Comparison of ENCODE assay signal across 9 cellular contexts in the genomic region with DNA sequence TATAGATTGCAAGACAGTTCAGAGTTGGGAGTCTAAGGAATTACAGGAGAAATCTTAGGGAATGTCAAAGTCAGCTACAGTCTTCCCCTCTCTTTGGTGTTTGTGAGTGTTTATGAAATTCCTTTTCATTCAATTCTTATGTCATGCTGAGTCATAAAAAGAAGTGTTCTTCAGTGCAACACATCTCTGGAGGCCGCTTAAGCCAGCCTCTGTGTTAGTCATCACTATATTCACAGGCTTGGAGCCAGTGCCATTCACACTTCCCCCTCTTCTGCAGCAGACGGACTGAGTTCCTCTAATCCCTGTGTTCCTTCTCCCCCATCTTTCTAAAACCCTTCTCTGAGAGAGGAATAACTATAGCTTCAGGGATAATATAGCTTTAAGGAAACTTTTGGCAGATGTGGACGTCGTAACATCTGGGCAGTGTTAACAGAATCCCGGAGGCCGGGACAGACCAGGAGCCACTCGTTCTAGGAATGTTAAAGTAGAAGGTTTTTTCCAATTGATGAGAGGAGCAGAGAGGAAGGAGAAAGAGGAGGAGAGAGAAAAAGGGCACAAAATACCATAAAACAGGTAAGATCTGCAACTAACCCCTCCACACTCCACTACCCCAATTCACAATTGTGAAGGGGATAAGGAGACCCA. TPM values are rescaled to one million over a fixed set of nuclear protein-coding genes. Genes with fewer than 3 reads are reported as not detected.
DNase-seq lines count a peak whose midpoint lies in the region; ATAC-seq and TF ChIP-seq lines count a peak whose summit lies in the region.
"Had no signal": no experiment of that assay in that cellular context is flagged by ENCODE, and none has a peak within 500 bp of the region (broad histone marks: within the 10 kb centered on the region; RNA-seq: fewer than 3 reads in every experiment).

A gene with protein sequence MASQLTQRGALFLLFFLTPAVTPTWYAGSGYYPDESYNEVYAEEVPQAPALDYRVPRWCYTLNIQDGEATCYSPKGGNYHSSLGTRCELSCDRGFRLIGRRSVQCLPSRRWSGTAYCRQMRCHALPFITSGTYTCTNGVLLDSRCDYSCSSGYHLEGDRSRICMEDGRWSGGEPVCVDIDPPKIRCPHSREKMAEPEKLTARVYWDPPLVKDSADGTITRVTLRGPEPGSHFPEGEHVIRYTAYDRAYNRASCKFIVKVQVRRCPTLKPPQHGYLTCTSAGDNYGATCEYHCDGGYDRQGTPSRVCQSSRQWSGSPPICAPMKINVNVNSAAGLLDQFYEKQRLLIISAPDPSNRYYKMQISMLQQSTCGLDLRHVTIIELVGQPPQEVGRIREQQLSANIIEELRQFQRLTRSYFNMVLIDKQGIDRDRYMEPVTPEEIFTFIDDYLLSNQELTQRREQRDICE (plus strand): TSS at position 257 of the 645 bp plus-strand sequence. CDS start 2,124 bp downstream, outside the sequence.

- no peaks in the 10 kb centered on the region for H3K4me1 ChIP-seq in Panc1 (ENCODE audit: control insufficient read depth, insufficient read depth, low read length)
- no peaks in the 10 kb centered on the region for H3K4me1 ChIP-seq in CD8-positive, alpha-beta T cell (ENCODE audit: insufficient read depth, low read length)

- CTCF ChIA-PET in Panc1 (lab: Charles Lee): interaction anchor here (0.9 kb wide), 1 partner anchor 124 kb away, joined by 4 read pairs; no protein-coding TSS in a partner anchor
- CTCF ChIA-PET in CD8-positive, alpha-beta T cell (lab: Charles Lee): no interaction called here

- H3K27me3 ChIP-seq in Panc1 (ENCODE audit: control insufficient read depth, insufficient read depth, low read length): no peaks in the 10 kb centered on the region
- no peaks in the 10 kb centered on the region for H3K27me3 ChIP-seq in CD8-positive, alpha-beta T cell (ENCODE audit: insufficient read depth, low read length)

- intact Hi-C loops in Panc1 (cut with micrococcal nuclease; ENCODE audit: unreplicated experiment): no loop called here
- intact Hi-C loops in CD8-positive, alpha-beta T cell (cut with DNase I, micrococcal nuclease): no loop called here

- no peaks in the 10 kb centered on the region for H3K36me3 ChIP-seq in Panc1 (ENCODE audit: control insufficient read depth, insufficient read depth, low read length)
- no peaks in the 10 kb centered on the region for H3K36me3 ChIP-seq in CD8-positive, alpha-beta T cell (ENCODE audit: insufficient read depth, low read length)

- no peak for TF ChIP-seq CTCF in Panc1 (IDR thresholded peaks at IDR 0.05)
- TF ChIP-seq CTCF in CD8-positive, alpha-beta T cell (IDR thresholded peaks at IDR 0.05): no peak

- peak within 1 kb of the TSS in 1 of 2 experiments; percentile 26; a peak in 2 of 4 replicates for H3K4me3 ChIP-seq in Panc1 (ENCODE audit: low read depth in 2 of 2, low read length in 2 of 2)
- H3K4me3 ChIP-seq in skeletal muscle cell (ENCODE audit: low read depth, low read length): peak within 1 kb of the TSS; percentile 64
- H3K4me3 ChIP-seq in CD8-positive, alpha-beta T cell (ENCODE audit: low read depth, low read length): no peak within 1 kb of the TSS

- no peaks in the 10 kb centered on the region for H3K36me3 Mint-ChIP-seq in CD8-positive, alpha-beta T cell

- no peaks in the 10 kb centered on the region for H3K4me1 Mint-ChIP-seq in CD8-positive, alpha-beta T cell (ENCODE audit: low read depth)

- H3K9me3 ChIP-seq in Panc1 (ENCODE audit: control insufficient read depth, insufficient read depth, low read depth, low read length): no peaks in the 10 kb centered on the region
- H3K9me3 ChIP-seq in CD8-positive, alpha-beta T cell (ENCODE audit: low read length): no peaks in the 10 kb centered on the region

- no peaks in the 10 kb centered on the region for H3K9me3 Mint-ChIP-seq in CD8-positive, alpha-beta T cell
- H3K9me3 Mint-ChIP-seq: stimulated activated naive CD8-positive, alpha-beta T cell treated with anti-CD3 and anti-CD28 coated beads, Interleukin-15, Interleukin-2, amounts not matched to agents 100 ng/mL and 50 ng/mL, for 24 hours had no signal

- in situ Hi-C loops in Panc1 (cut with HindIII; ENCODE audit: low pct_unique_long_range_greater_than_20kb, low sequenced_read_pairs): no loop called here

- ATAC-seq in GM18519 (IDR thresholded peaks at IDR 0.05; ENCODE audit: low FRiP score, unreplicated experiment) (peak; percentile 44), Panc1 (peak; percentile 96), HG02973 (IDR thresholded peaks at IDR 0.05; ENCODE audit: unreplicated experiment) (no peak)
- ATAC-seq in CD8-positive, alpha-beta T cell: no peak

- no peak within 1 kb of the TSS for H3K27ac ChIP-seq in Panc1 (ENCODE audit: low read length)
- H3K27ac ChIP-seq in CD8-positive, alpha-beta T cell (ENCODE audit: low read depth, low read length): no peak within 1 kb of the TSS

- peaks cover 26% of the 10 kb centered on the region for H3K27me3 Mint-ChIP-seq in CD8-positive, alpha-beta T cell (ENCODE audit: low read depth)

- H3K4me3 Mint-ChIP-seq in CD8-positive, alpha-beta T cell: no peak within 1 kb of the TSS
- H3K4me3 Mint-ChIP-seq: stimulated activated naive CD8-positive, alpha-beta T cell treated with anti-CD3 and anti-CD28 coated beads, Interleukin-15, Interleukin-2, amounts not matched to agents 100 ng/mL and 50 ng/mL, for 24 hours had no signal

- DNase-seq in Panc1 (ENCODE audit: low read depth, low spot score) (peak; percentile 61), fibroblast of the conjunctiva (ENCODE audit: low read depth) (peak; percentile 87), skeletal muscle cell (ENCODE audit: low read depth) (peak; percentile 73), HUDEP-2 (lab: John Stamatoyannopoulos, UW; ENCODE audit: unreplicated experiment in 76 of 76) (no peak)
- no peak for DNase-seq in CD8-positive, alpha-beta T cell
- DNase-seq in stimulated activated CD4-positive, alpha-beta T cell treated with anti-CD3 and anti-CD28 coated beads, Interleukin-1b, Interleukin-23, amount 100 ng/mL, for 48 hours: no peak

- H3K27ac Mint-ChIP-seq in CD8-positive, alpha-beta T cell: no peak within 1 kb of the TSS
- H3K27ac Mint-ChIP-seq: stimulated activated naive CD8-positive, alpha-beta T cell treated with anti-CD3 and anti-CD28 coated beads, Interleukin-15, Interleukin-2, amounts not matched to agents 100 ng/mL and 50 ng/mL, for 24 hours had no signal

- POLR2A ChIA-PET in Panc1 (lab: Charles Lee): no interaction called here
- POLR2A ChIA-PET in CD8-positive, alpha-beta T cell (lab: Charles Lee): no interaction called here

- BruUV-seq in Panc1 (replicated peaks; lab: Mats Ljungman, UMichigan): no TSS peak

RNA-seq across cellular contexts. Expression of the gene that starts here (rescaled TPM):
- total RNA-seq in Panc1 (2021; ENCODE audit: unreplicated experiment): 1.2 TPM
- polyA plus RNA-seq in Panc1 (2012; ENCODE audit: insufficient read length): 0.50 TPM
- total RNA-seq in CD8-positive, alpha-beta T cell: not detected

Comparison
In these comparisons a context has a peak if more than half of its experiments do, and no peak if none do; other contexts are left out.
1. ATAC-seq: peak in GM18519 (single experiment) and Panc1 (single experiment); none in CD8-positive, alpha-beta T cell (single experiment) and HG02973 (single experiment).
2. DNase-seq: peak in Panc1 (single experiment), fibroblast of the conjunctiva (single experiment) and skeletal muscle cell (single experiment); none in CD8-positive, alpha-beta T cell (0 of 7), HUDEP-2 (0 of 76) and stimulated activated CD4-positive, alpha-beta T cell treated with anti-CD3 and anti-CD28 coated beads, Interleukin-1b, Interleukin-23, amount 100 ng/mL, for 48 hours (single experiment).